ENCODE assay signal across 17 cellular contexts in genomic region chr16:74439685-74440084, GRCh38. TPM values are rescaled to one million over a fixed set of nuclear protein-coding genes. Genes with fewer than 3 reads are reported as not detected.
"Had no signal": no experiment of that assay in that cellular context is flagged by ENCODE, and none has a peak within 500 bp of the region (broad histone marks: within the 10 kb centered on the region; RNA-seq: fewer than 3 reads in every experiment).

No MANE protein-coding gene starts in this region.

- H3K27me3 ChIP-seq: adrenal gland, foreskin keratinocyte, heart left ventricle had no signal

- H3K9me3 ChIP-seq: adrenal gland, heart left ventricle, left ventricle myocardium inferior had no signal

- H3K4me1 ChIP-seq: adrenal gland, foreskin keratinocyte had no signal

- ATAC-seq: foreskin keratinocyte, SK-N-SH treated with all-trans-retinoic acid at 6 μM for 48 hours had no signal

- H3K9me3 Mint-ChIP-seq: activated T-helper 1 cell treated with anti-CD3 and anti-CD28 coated beads, Interleukin-12 subunit alpha, Interleukin-12 subunit beta, Interleukin-2, Interleukin-4 antibody, amounts not matched to agents 30 ng/mL and 10 ng/mL and 1 ng/mL, durations not matched to agents 14 hours and 24 hours and 36 hours; T-helper 1 cell treated with Interleukin-12 subunit alpha and Interleukin-12 subunit beta and Interleukin-4 antibody, amounts not matched to agents 30 μg/mL and 1 μg/mL, for 36 hours had no signal

- H3K4me3 Mint-ChIP-seq: activated T-helper 1 cell treated with anti-CD3 and anti-CD28 coated beads, Interleukin-12 subunit alpha, Interleukin-12 subunit beta, Interleukin-2, Interleukin-4 antibody, amounts not matched to agents 30 ng/mL and 10 ng/mL and 1 ng/mL, durations not matched to agents 14 hours and 24 hours and 36 hours had no signal

- DNase-seq: activated CD4-positive, alpha-beta T cell treated with anti-CD3 and anti-CD28 coated beads, Interleukin-2, amount 50 U/mL, for 48 hours; activated CD8-positive, alpha-beta memory T cell treated with anti-CD3 and anti-CD28 coated beads, Interleukin-2, amount 50 U/mL, for 48 hours; activated naive CD4-positive, alpha-beta T cell; adrenal gland; effector CD4-positive, alpha-beta T cell; foreskin keratinocyte; heart left ventricle; left ventricle myocardium inferior; mesenchymal stem cell; retina; stimulated activated CD4-positive, alpha-beta T cell treated with anti-CD3 and anti-CD28 coated beads, Interleukin-4, amount 100 ng/mL, for 4 hours had no signal

- H3K4me3 ChIP-seq: adrenal gland, heart left ventricle, left ventricle myocardium inferior, skin epidermis had no signal

- H3K36me3 ChIP-seq: adrenal gland, left ventricle myocardium inferior had no signal

- H3K27ac ChIP-seq: adrenal gland, foreskin keratinocyte, left ventricle myocardium inferior, parathyroid adenoma had no signal

RNA-seq across cellular contexts. Expression of gene CLEC18B, which starts 18.4 kb away (rescaled TPM):
- polyA plus RNA-seq: endothelial cell of umbilical vein had no signal
